In the genomic region with DNA sequence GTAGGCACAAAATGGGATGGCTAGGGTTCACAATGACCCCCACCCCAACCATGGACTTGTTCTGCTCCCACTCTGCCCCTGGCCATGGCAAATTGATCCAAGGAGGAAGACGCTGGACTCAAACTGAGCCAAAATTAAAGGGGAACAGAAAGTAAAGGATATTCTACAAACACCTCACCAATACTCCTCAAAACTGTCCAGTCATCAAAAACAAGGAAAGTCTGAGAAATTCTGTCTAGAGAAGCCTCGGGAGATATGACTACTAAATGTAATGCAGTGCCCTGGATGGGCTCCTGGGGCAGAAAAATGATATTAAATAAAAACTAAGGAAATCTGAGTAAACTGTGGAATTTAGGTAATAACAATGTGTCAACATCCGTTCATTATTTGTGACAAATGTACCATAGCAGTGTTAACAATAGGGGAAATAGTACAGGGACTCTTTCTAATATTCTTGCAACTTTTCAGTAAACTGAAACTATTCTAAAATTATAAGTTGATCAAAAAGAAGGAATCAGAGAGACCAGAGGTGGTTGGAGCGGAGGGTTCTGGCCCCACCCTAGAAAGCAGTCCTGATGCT, we compare ENCODE assay signal across 27 cellular contexts.
"Had no signal": no experiment of that assay in that cellular context is flagged by ENCODE, and none has a peak within 500 bp of the region (broad histone marks: within the 10 kb centered on the region; RNA-seq: fewer than 3 reads in every experiment).

No MANE protein-coding gene starts in this region.

- H3K27ac Mint-ChIP-seq: memory B cell; mesothelial cell of epicardium; naive thymus-derived CD4-positive, alpha-beta T cell; nephron; neural progenitor cell; progenitor cell of endocrine pancreas; stimulated activated memory B cell treated with anti-CD40 and anti-IgM and Interleukin-4, amounts not matched to agents 10 μg/mL and 1 μg/mL and 100 μg/mL, for 72 hours had no signal

- FAIRE-seq: colon, kidney had no signal

- ATAC-seq: gastrocnemius medialis; left lobe of liver; naive thymus-derived CD4-positive, alpha-beta T cell; stimulated activated memory B cell treated with anti-CD40 and anti-IgM and Interleukin-4, amounts not matched to agents 10 μg/mL and 1 μg/mL and 100 μg/mL, for 72 hours; stimulated activated naive CD8-positive, alpha-beta T cell treated with anti-CD3 and anti-CD28 coated beads, Interleukin-15, Interleukin-2, amounts not matched to agents 100 U/mL and 50 U/mL, for 24 hours had no signal

- DNase-seq: dorsolateral prefrontal cortex; effector CD4-positive, alpha-beta T cell; foreskin fibroblast; gastrocnemius medialis; head of caudate nucleus; kidney; naive thymus-derived CD4-positive, alpha-beta T cell; sigmoid colon; stimulated activated CD4-positive, alpha-beta T cell treated with anti-CD3 and anti-CD28 coated beads, Interleukin-2, amount 100 ng/mL, for 24 hours; stimulated activated CD4-positive, alpha-beta T cell treated with anti-CD3 and anti-CD28 coated beads, Interleukin-4, amount 100 ng/mL, for 24 hours; stimulated activated naive CD8-positive, alpha-beta T cell treated with anti-CD3 and anti-CD28 coated beads, Interleukin-15, Interleukin-2, amounts not matched to agents 100 U/mL and 50 U/mL, for 24 hours; substantia nigra; testis; tibial artery; upper lobe of left lung; uterus had no signal

- H3K79me2 ChIP-seq: parathyroid adenoma had no signal

- H3K36me3 ChIP-seq: gastrocnemius medialis, neural progenitor cell, right atrium auricular region, sigmoid colon, tibial artery, upper lobe of left lung, uterus had no signal

- H3K9ac ChIP-seq: neural progenitor cell, parathyroid adenoma had no signal

- H3K27me3 ChIP-seq: dorsolateral prefrontal cortex, gastrocnemius medialis, neural progenitor cell, right atrium auricular region, sigmoid colon, testis, tibial artery, upper lobe of left lung, uterus had no signal

- H3K4me3 ChIP-seq: dorsolateral prefrontal cortex, gastrocnemius medialis, lung, neural progenitor cell, right atrium auricular region, sigmoid colon, testis, tibial artery, upper lobe of left lung, uterus had no signal

- H3K4me1 ChIP-seq: gastrocnemius medialis, parathyroid adenoma, right atrium auricular region, sigmoid colon, testis, tibial artery, upper lobe of left lung, uterus had no signal

- H2AFZ ChIP-seq: neural progenitor cell, parathyroid adenoma had no signal

- H3K27ac ChIP-seq: dorsolateral prefrontal cortex, gastrocnemius medialis, neural progenitor cell, parathyroid adenoma, right atrium auricular region, sigmoid colon, testis, tibial artery, upper lobe of left lung, uterus had no signal

- H3K9me3 ChIP-seq: gastrocnemius medialis, right atrium auricular region, sigmoid colon, testis, tibial artery, upper lobe of left lung, uterus had no signal

- H3K4me2 ChIP-seq: neural progenitor cell had no signal

- H3K36me3 Mint-ChIP-seq: mesothelial cell of epicardium; stimulated activated memory B cell treated with anti-CD40 and anti-IgM and Interleukin-4, amounts not matched to agents 10 μg/mL and 1 μg/mL and 100 μg/mL, for 72 hours had no signal
